In the genomic region with DNA sequence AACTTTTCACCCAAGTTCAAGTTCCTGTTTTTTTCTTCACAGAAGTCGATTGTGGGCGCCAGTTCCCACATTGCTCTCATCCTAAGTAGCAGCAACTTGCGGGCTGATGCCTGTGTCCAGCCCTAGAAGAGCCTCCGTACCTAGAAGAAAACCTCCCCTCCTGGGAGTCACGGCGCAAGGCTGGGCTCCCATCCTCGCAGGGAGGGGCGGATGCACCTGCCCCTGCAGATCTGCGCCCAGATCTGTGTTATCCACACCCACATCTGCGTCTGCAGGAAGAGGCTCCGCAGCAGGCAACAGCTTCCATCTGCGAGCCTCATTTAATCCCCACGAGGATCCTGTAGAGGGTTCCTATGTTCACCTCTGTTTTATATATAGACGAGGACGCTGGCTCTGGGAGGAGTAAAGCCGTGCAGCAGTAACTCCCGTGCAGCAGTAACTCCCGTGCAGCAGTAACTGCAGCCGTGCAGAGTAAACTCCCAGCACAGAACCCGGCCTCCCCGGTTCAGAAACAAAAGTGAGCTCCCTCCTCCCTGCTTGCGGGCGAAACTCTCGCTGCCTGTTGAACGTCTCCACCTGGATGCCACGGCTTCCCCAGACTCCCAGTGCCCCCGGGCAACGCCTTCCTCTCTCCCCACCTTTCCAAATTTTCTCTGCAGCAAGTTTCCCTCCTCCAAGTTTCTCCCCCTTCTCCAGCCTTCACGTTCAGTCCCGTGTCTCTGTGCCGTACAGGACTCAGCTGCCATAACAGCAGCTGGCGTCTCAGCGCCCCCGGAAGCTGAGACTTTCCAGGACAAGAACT, we compare ENCODE assay signal across 9 cellular contexts. TPM values are rescaled to one million over a fixed set of nuclear protein-coding genes. Genes with fewer than 3 reads are reported as not detected.
DNase-seq lines count a peak whose midpoint lies in the region; ATAC-seq and TF ChIP-seq lines count a peak whose summit lies in the region.
"Had no signal": no experiment of that assay in that cellular context is flagged by ENCODE, and none has a peak within 500 bp of the region (broad histone marks: within the 10 kb centered on the region; RNA-seq: fewer than 3 reads in every experiment).

No MANE protein-coding gene starts in this region.

- H2BK120ac ChIP-seq in IMR-90 (ENCODE audit: low read depth, low read length) (no peak overlapping the region), mesendoderm (ENCODE audit: low read depth, low read length) (no peak overlapping the region)

- no peak overlapping the region for H2AK5ac ChIP-seq in IMR-90 (ENCODE audit: low read depth, low read length)
- H2AK5ac ChIP-seq in mesendoderm (ENCODE audit: low read length), result no peak overlapping the region

- H3K23ac ChIP-seq in IMR-90 (ENCODE audit: low read depth, low read length) (no peak overlapping the region), mesendoderm (ENCODE audit: low read length) (no peak overlapping the region)

- no peaks in the 10 kb centered on the region for H3K9me1 ChIP-seq in IMR-90 (ENCODE audit: insufficient read depth, low read length)

- H2BK15ac ChIP-seq in IMR-90 (ENCODE audit: low read depth, low read length), result no peak overlapping the region
- H2BK15ac ChIP-seq in mesendoderm (replicated peaks; ENCODE audit: low read depth), result no peak overlapping the region

- dilution Hi-C loops in IMR-90 (cut with HindIII; ENCODE audit: low sequenced_read_pairs, unreplicated experiment), result no loop called here

- no peaks in the 10 kb centered on the region for H3K9me3 ChIP-seq in CD4-positive, CD25-positive, alpha-beta regulatory T cell (ENCODE audit: control insufficient read depth in 2 of 2, low read length in 2 of 2)
- H3K9me3 ChIP-seq in IMR-90 (ENCODE audit: control insufficient read depth, insufficient read depth, low read length), result no peaks in the 10 kb centered on the region

- peaks cover 19 to 52% (median 36%) of the 10 kb centered on the region in 4 donors for H3K4me1 Mint-ChIP-seq in CD4-positive, CD25-positive, alpha-beta regulatory T cell
- peaks cover 50% of the 10 kb centered on the region for H3K4me1 Mint-ChIP-seq in activated CD4-positive, alpha-beta T cell treated with anti-CD3 and anti-CD28 coated beads, Interleukin-2, amount 10 ng/mL, durations not matched to agents 7 days and 5 days
- no peaks in the 10 kb centered on the region for H3K4me1 Mint-ChIP-seq in osteocyte (ENCODE audit: unreplicated experiment)

- no peaks in the 10 kb centered on the region for H3K79me2 ChIP-seq in mesendoderm (ENCODE audit: control insufficient read depth, insufficient read depth, low read length)

- in situ Hi-C loops in IMR-90 (cut with MboI; ENCODE audit: low sequenced_read_pairs), result no loop called here

- H3K27ac Mint-ChIP-seq in CD4-positive, CD25-positive, alpha-beta regulatory T cell, result peak overlapping the region; percentile 77 to 94 (median 88)
- H3K27ac Mint-ChIP-seq in activated CD4-positive, alpha-beta T cell treated with anti-CD3 and anti-CD28 coated beads, Interleukin-2, amount 10 ng/mL, durations not matched to agents 7 days and 5 days, result peak overlapping the region; percentile 93
- no peak overlapping the region for H3K27ac Mint-ChIP-seq in osteocyte (ENCODE audit: unreplicated experiment)

- H4K8ac ChIP-seq in IMR-90 (ENCODE audit: low read depth in 2 of 2, low read length in 2 of 2) (no peak overlapping the region), mesendoderm (ENCODE audit: low read depth, low read length) (no peak overlapping the region)

- 8% methylated on average over 19 of the region's 34 CpGs; no CpG with 5 or more reads in 1 of the 2 experiments for WGBS in IMR-90 (ENCODE audit: extremely low coverage in 2 of 2, insufficient read length in 1 of 2), 2 experiments
- WGBS in mesendoderm (ENCODE audit: extremely low coverage, insufficient coverage, low lambda C conversion rate), result no CpG with 5 or more reads among the region's 34 CpGs

- H3K14ac ChIP-seq in IMR-90 (replicated peaks; ENCODE audit: low read depth, low read length), result no peak overlapping the region

- TF ChIP-seq CTCF in IMR-90 (conservative IDR thresholded peaks at IDR 0.05; ENCODE audit: low read depth, low read length), result no peak
- TF ChIP-seq CTCF in fibroblast of villous mesenchyme (IDR thresholded peaks at IDR 0.05; ENCODE audit: insufficient read depth, low read depth, low read length), result no peak
- no peak for TF ChIP-seq CTCF in osteocyte (IDR thresholded peaks at IDR 0.05)

- no peak overlapping the region for H2BK20ac ChIP-seq in IMR-90 (ENCODE audit: low read depth, low read length)

- no peaks in the 10 kb centered on the region for H3K79me1 ChIP-seq in IMR-90 (ENCODE audit: low read depth in 1 of 2, low read length in 2 of 2)
- no peaks in the 10 kb centered on the region for H3K79me1 ChIP-seq in mesendoderm (ENCODE audit: low read length)

- H2AFZ ChIP-seq in IMR-90 (replicated peaks; ENCODE audit: low read length, poor library complexity), result peak overlapping the region; percentile 72

- no peak for TF ChIP-seq POLR2A in IMR-90 (IDR thresholded peaks at IDR 0.05; ENCODE audit: low read depth, low read length)

- H4K5ac ChIP-seq in IMR-90 (ENCODE audit: low read depth, low read length) (no peak overlapping the region), mesendoderm (ENCODE audit: low read length) (no peak overlapping the region)

- CTCF ChIA-PET in IMR-90 (lab: Yijun Ruan, JAX), result interaction anchor here (0.6 to 1.0 kb wide), 2 partner anchors 9 to 53 kb away, joined by 5 to 9 read pairs; no protein-coding TSS in a partner anchor
- CTCF ChIA-PET in activated CD4-positive, alpha-beta T cell treated with anti-CD3 and anti-CD28 coated beads, Interleukin-2, amount 10 ng/mL, durations not matched to agents 7 days and 5 days (lab: Charles Lee), result interaction anchor here (0.9 to 1.7 kb wide), 5 partner anchors 9 to 51 kb away, joined by 3 to 4 read pairs (median 4); no protein-coding TSS in a partner anchor

- POLR2A ChIA-PET in IMR-90 (lab: Charles Lee; ENCODE audit: unreplicated experiment), result no interaction called here
- POLR2A ChIA-PET in activated CD4-positive, alpha-beta T cell treated with anti-CD3 and anti-CD28 coated beads, Interleukin-2, amount 10 ng/mL, durations not matched to agents 7 days and 5 days (lab: Charles Lee), result interaction anchor here (0.6 to 1.4 kb wide), 3 partner anchors 8 to 67 kb away, joined by 3 read pairs; no protein-coding TSS in a partner anchor

- H2BK5ac ChIP-seq in IMR-90 (ENCODE audit: low read depth, low read length, poor library complexity, severe bottlenecking) (no peak overlapping the region), mesendoderm (ENCODE audit: low read length) (no peak overlapping the region)

- no peaks in the 10 kb centered on the region for H4K20me1 ChIP-seq in IMR-90 (ENCODE audit: insufficient read depth, low read length)

- peaks cover 39% of the 10 kb centered on the region for H3K4me1 ChIP-seq in CD4-positive, CD25-positive, alpha-beta regulatory T cell (ENCODE audit: control insufficient read depth, insufficient read depth, low read length, poor library complexity, severe bottlenecking)
- H3K4me1 ChIP-seq in IMR-90 (ENCODE audit: control insufficient read depth, insufficient read depth, low read length) (no peaks in the 10 kb centered on the region), mesendoderm (ENCODE audit: control insufficient read depth, low read depth, low read length) (no peaks in the 10 kb centered on the region)

- H3K27ac ChIP-seq in CD4-positive, CD25-positive, alpha-beta regulatory T cell (ENCODE audit: insufficient read depth, low read length, poor library complexity, severe bottlenecking), result peak overlapping the region; percentile 67
- H3K27ac ChIP-seq in IMR-90 (ENCODE audit: insufficient read depth, low read length) (no peak overlapping the region), mesendoderm (ENCODE audit: low read depth, low read length) (no peak overlapping the region)
- H3K27ac ChIP-seq: cardiac muscle cell had no signal

- no peaks in the 10 kb centered on the region for H3K9me3 Mint-ChIP-seq in CD4-positive, CD25-positive, alpha-beta regulatory T cell
- H3K9me3 Mint-ChIP-seq in activated CD4-positive, alpha-beta T cell treated with anti-CD3 and anti-CD28 coated beads, Interleukin-2, amount 10 ng/mL, durations not matched to agents 7 days and 5 days, result no peaks in the 10 kb centered on the region
- no peaks in the 10 kb centered on the region for H3K9me3 Mint-ChIP-seq in osteocyte (ENCODE audit: unreplicated experiment)

- H3K4me2 ChIP-seq in IMR-90 (ENCODE audit: low read depth, low read length) (peak overlapping the region; percentile 31; the same call in 1 of the 2 replicates), mesendoderm (ENCODE audit: low read length) (no peak overlapping the region)

- no TSS peak for BruUV-seq in IMR-90 (replicated peaks; lab: Mats Ljungman, UMichigan)

- H3K4ac ChIP-seq in IMR-90 (ENCODE audit: low read depth, low read length) (no peak overlapping the region), mesendoderm (ENCODE audit: low read depth, low read length) (no peak overlapping the region)

- H3K4me3 Mint-ChIP-seq in CD4-positive, CD25-positive, alpha-beta regulatory T cell, result peak overlapping the region; percentile 90 to 99 (median 91)
- H3K4me3 Mint-ChIP-seq in activated CD4-positive, alpha-beta T cell treated with anti-CD3 and anti-CD28 coated beads, Interleukin-2, amount 10 ng/mL, durations not matched to agents 7 days and 5 days, result peak overlapping the region; percentile 79
- no peak overlapping the region for H3K4me3 Mint-ChIP-seq in osteocyte (ENCODE audit: unreplicated experiment)

- intact Hi-C loops in IMR-90 (cut with micrococcal nuclease), result no loop called here

- H4K91ac ChIP-seq in IMR-90 (ENCODE audit: insufficient read depth, low read depth, low read length), result no peak overlapping the region

- H3K18ac ChIP-seq in IMR-90 (ENCODE audit: low read depth, low read length), result no peak overlapping the region
- no peak overlapping the region for H3K18ac ChIP-seq in mesendoderm (ENCODE audit: low read length)

- H3K27me3 ChIP-seq in CD4-positive, CD25-positive, alpha-beta regulatory T cell (ENCODE audit: control insufficient read depth, insufficient read depth, low read length), result no peaks in the 10 kb centered on the region
- H3K27me3 ChIP-seq in IMR-90 (ENCODE audit: control insufficient read depth, insufficient read depth, low read length) (no peaks in the 10 kb centered on the region; the same call in 1 of the 2 replicates), mesendoderm (ENCODE audit: insufficient read depth, low read length, poor library complexity) (no peaks in the 10 kb centered on the region)

- TF ChIP-seq RAD21 in IMR-90 (IDR thresholded peaks at IDR 0.05; ENCODE audit: low read length), result no peak

- peak overlapping the region; percentile 83 for H3K4me3 ChIP-seq in CD4-positive, CD25-positive, alpha-beta regulatory T cell (ENCODE audit: low read depth, low read length)
- peak overlapping the region; percentile 37; the same call in 1 of the 2 replicates for H3K4me3 ChIP-seq in IMR-90 (ENCODE audit: insufficient read depth, low read depth, low read length)
- H3K4me3 ChIP-seq in fibroblast of villous mesenchyme (ENCODE audit: low read depth, low read length), result peak overlapping the region; percentile 38
- H3K4me3 ChIP-seq in mesendoderm (ENCODE audit: low read length), result no peak overlapping the region
- H3K4me3 ChIP-seq: cardiac muscle cell had no signal

- peak; percentile 6 to 75 (median 46) for DNase-seq in CD4-positive, CD25-positive, alpha-beta regulatory T cell
- DNase-seq in IMR-90 (no peak), fibroblast of villous mesenchyme (ENCODE audit: low read depth) (no peak), mesendoderm (no peak), osteocyte (ENCODE audit: extremely low spot score, unreplicated experiment) (no peak), GOT3 (lab: John Stamatoyannopoulos, UW) (no peak)
- DNase-seq in activated CD4-positive, alpha-beta T cell treated with anti-CD3 and anti-CD28 coated beads, Interleukin-2, amount 10 ng/mL, durations not matched to agents 7 days and 5 days, result peak; percentile 64
- peak; percentile 54 for DNase-seq in stimulated activated CD4-positive, alpha-beta T cell treated with anti-CD3 and anti-CD28 coated beads, Interleukin-15, amount 100 ng/mL, for 24 hours

- peak overlapping the region; percentile 19 for H2AK9ac ChIP-seq in IMR-90 (replicated peaks; ENCODE audit: low read depth, low read length, poor library complexity)

- H3K36me3 ChIP-seq in CD4-positive, CD25-positive, alpha-beta regulatory T cell (ENCODE audit: control insufficient read depth, insufficient read depth, low read length), result no peaks in the 10 kb centered on the region
- no peaks in the 10 kb centered on the region for H3K36me3 ChIP-seq in IMR-90 (ENCODE audit: control insufficient read depth, insufficient read depth, low read length)
- no peaks in the 10 kb centered on the region for H3K36me3 ChIP-seq in mesendoderm (ENCODE audit: control insufficient read depth, insufficient read depth, low read length)
- H3K36me3 ChIP-seq: cardiac muscle cell had no signal

- H3K9ac ChIP-seq in IMR-90 (ENCODE audit: low read depth, low read length) (no peak overlapping the region), mesendoderm (ENCODE audit: low read length) (no peak overlapping the region)

- peaks cover 15% of the 10 kb centered on the region for H3K27me3 Mint-ChIP-seq in CD4-positive, CD25-positive, alpha-beta regulatory T cell
- peaks cover 25% of the 10 kb centered on the region for H3K27me3 Mint-ChIP-seq in activated CD4-positive, alpha-beta T cell treated with anti-CD3 and anti-CD28 coated beads, Interleukin-2, amount 10 ng/mL, durations not matched to agents 7 days and 5 days
- H3K27me3 Mint-ChIP-seq in osteocyte (ENCODE audit: unreplicated experiment), result peaks cover 10% of the 10 kb centered on the region

- no peaks in the 10 kb centered on the region for H3K36me3 Mint-ChIP-seq in CD4-positive, CD25-positive, alpha-beta regulatory T cell
- H3K36me3 Mint-ChIP-seq in activated CD4-positive, alpha-beta T cell treated with anti-CD3 and anti-CD28 coated beads, Interleukin-2, amount 10 ng/mL, durations not matched to agents 7 days and 5 days (ENCODE audit: low read depth), result peaks cover 2% of the 10 kb centered on the region
- no peaks in the 10 kb centered on the region for H3K36me3 Mint-ChIP-seq in osteocyte (ENCODE audit: unreplicated experiment)

- ATAC-seq in CD4-positive, CD25-positive, alpha-beta regulatory T cell (ENCODE audit: low read depth in 2 of 2), result peak; percentile 64 to 65
- ATAC-seq in IMR-90 (ENCODE audit: low read depth), result peak; percentile 56

- no peak overlapping the region for H3K56ac ChIP-seq in IMR-90 (ENCODE audit: extremely low read depth, insufficient read depth, low read length)
- H3K56ac ChIP-seq in mesendoderm (ENCODE audit: low read length), result no peak overlapping the region

RNA-seq across cellular contexts. Expression of a gene that starts 23.5 kb away (rescaled TPM):
- total RNA-seq in CD4-positive, CD25-positive, alpha-beta regulatory T cell, result 33.2 TPM
- polyA plus RNA-seq in CD4-positive, CD25-positive, alpha-beta regulatory T cell, result 10 to 100 TPM; 39.3 to 61.8 (median 45.3) TPM
- total RNA-seq in IMR-90 (2012; rRNA removed), result not detected in 2 replicates
- polyA plus RNA-seq in IMR-90 (2012; rRNA removed), result not detected in 2 replicates
- polyA plus RNA-seq in IMR-90 (2012; cell fraction: cytosol; rRNA removed), result not detected in 2 replicates
- not detected in 2 replicates for polyA plus RNA-seq in IMR-90 (2012; cell fraction: nucleus; rRNA removed; ENCODE audit: low replicate concordance)
- 10 to 100 TPM; 54.0 to 59.3 TPM for total RNA-seq in activated CD4-positive, alpha-beta T cell treated with anti-CD3 and anti-CD28 coated beads, Interleukin-2, amount 10 ng/mL, durations not matched to agents 7 days and 5 days
- under 0.01 TPM in 1 of 2 replicates, not detected in the other for total RNA-seq in fibroblast of villous mesenchyme
- 0.07 TPM for polyA plus RNA-seq in mesendoderm (2013, experiment 1 of 2)
- polyA plus RNA-seq in mesendoderm (2013, experiment 2 of 2), result not detected
- total RNA-seq in osteocyte, result not detected in 2 replicates
- total RNA-seq: cardiac muscle cell had no signal
- polyA plus RNA-seq: cardiac muscle cell had no signal

RNA-seq across cellular contexts. Expression of a gene that starts 27.1 kb away (rescaled TPM):
- total RNA-seq in CD4-positive, CD25-positive, alpha-beta regulatory T cell, result not detected
- under 1 TPM in 3 of 4 donors, not detected in 1; 0.17 to 1.00 (median 0.31) TPM for polyA plus RNA-seq in CD4-positive, CD25-positive, alpha-beta regulatory T cell
- not detected in 2 replicates for total RNA-seq in IMR-90 (2012; rRNA removed)
- not detected in 2 replicates for polyA plus RNA-seq in IMR-90 (2012; rRNA removed)
- 0.05 TPM in 1 of 2 replicates, not detected in the other for polyA plus RNA-seq in IMR-90 (2012; cell fraction: cytosol; rRNA removed)
- 0.34 TPM in 1 of 2 replicates, not detected in the other for polyA plus RNA-seq in IMR-90 (2012; cell fraction: nucleus; rRNA removed; ENCODE audit: low replicate concordance)
- total RNA-seq in activated CD4-positive, alpha-beta T cell treated with anti-CD3 and anti-CD28 coated beads, Interleukin-2, amount 10 ng/mL, durations not matched to agents 7 days and 5 days, result 1 to 10 TPM in 1 of 2 experiments, under 1 TPM in 1; 0.72 to 1.2 TPM
- not detected in 2 replicates for total RNA-seq in fibroblast of villous mesenchyme
- polyA plus RNA-seq in mesendoderm (2013, experiment 1 of 2), result 3.2 TPM
- 3.0 TPM for polyA plus RNA-seq in mesendoderm (2013, experiment 2 of 2)
- not detected in 2 replicates for total RNA-seq in osteocyte
- total RNA-seq: cardiac muscle cell had no signal

RNA-seq across cellular contexts. Expression of a gene that starts 49.2 kb away (rescaled TPM):
- not detected for total RNA-seq in CD4-positive, CD25-positive, alpha-beta regulatory T cell
- not detected for polyA plus RNA-seq in CD4-positive, CD25-positive, alpha-beta regulatory T cell
- total RNA-seq in IMR-90 (2012; rRNA removed), result not detected in 2 replicates
- not detected in 2 replicates for polyA plus RNA-seq in IMR-90 (2012; rRNA removed)
- not detected in 2 replicates for polyA plus RNA-seq in IMR-90 (2012; cell fraction: cytosol; rRNA removed)
- polyA plus RNA-seq in IMR-90 (2012; cell fraction: nucleus; rRNA removed; ENCODE audit: low replicate concordance), result not detected in 2 replicates
- not detected for total RNA-seq in activated CD4-positive, alpha-beta T cell treated with anti-CD3 and anti-CD28 coated beads, Interleukin-2, amount 10 ng/mL, durations not matched to agents 7 days and 5 days
- not detected in 2 replicates for total RNA-seq in fibroblast of villous mesenchyme
- not detected for polyA plus RNA-seq in mesendoderm (2013, experiment 1 of 2)
- polyA plus RNA-seq in mesendoderm (2013, experiment 2 of 2), result not detected
- total RNA-seq in osteocyte, result not detected in 2 replicates
- total RNA-seq: cardiac muscle cell had no signal
- polyA plus RNA-seq: cardiac muscle cell had no signal

Comparison
In these comparisons a context has a peak if more than half of its experiments do, and no peak if none do; other contexts are left out.
1. DNase-seq: peak in CD4-positive, CD25-positive, alpha-beta regulatory T cell (3 of 3), activated CD4-positive, alpha-beta T cell treated with anti-CD3 and anti-CD28 coated beads, Interleukin-2, amount 10 ng/mL, durations not matched to agents 7 days and 5 days (single experiment) and stimulated activated CD4-positive, alpha-beta T cell treated with anti-CD3 and anti-CD28 coated beads, Interleukin-15, amount 100 ng/mL, for 24 hours (single experiment); none in IMR-90 (single experiment), fibroblast of villous mesenchyme (single experiment), mesendoderm (single experiment), osteocyte (single experiment) and GOT3 (single experiment).
2. RNA of a gene that starts 23.5 kb away (total RNA-seq): 54.0 to 59.3 TPM in activated CD4-positive, alpha-beta T cell treated with anti-CD3 and anti-CD28 coated beads, Interleukin-2, amount 10 ng/mL, durations not matched to agents 7 days and 5 days and 33.2 TPM in CD4-positive, CD25-positive, alpha-beta regulatory T cell (single experiment); not detected in IMR-90, under 0.01 TPM in fibroblast of villous mesenchyme and not detected in osteocyte; every median in the first group is over 10 times any median in the second.